Comparison of ENCODE assay signal across 11 cellular contexts in genomic region chr12:47714823-47715386, GRCh38. TPM values are rescaled to one million over a fixed set of nuclear protein-coding genes. Genes with fewer than 3 reads are reported as not detected.
DNase-seq lines count a peak whose midpoint lies in the region; ATAC-seq and TF ChIP-seq lines count a peak whose summit lies in the region.
"Had no signal": no experiment of that assay in that cellular context is flagged by ENCODE, and none has a peak within 500 bp of the region (broad histone marks: within the 10 kb centered on the region; RNA-seq: fewer than 3 reads in every experiment).

No MANE protein-coding gene starts in this region.

- peaks cover 0 to 66% (median 0%) of the 10 kb centered on the region in 3 donors for H3K36me3 ChIP-seq in esophagus squamous epithelium
- peaks cover 0 to 3% (median 0%) of the 10 kb centered on the region in 4 donors for H3K36me3 ChIP-seq in stomach
- H3K36me3 ChIP-seq: tibial artery had no signal

- no peak for DNase-seq in activated CD8-positive, alpha-beta memory T cell treated with anti-CD3 and anti-CD28 coated beads, Interleukin-2, amount 10 ng/mL, durations not matched to agents 7 days and 5 days
- no peak for DNase-seq in activated CD8-positive, alpha-beta memory T cell treated with anti-CD3 and anti-CD28 coated beads for 24 hours
- DNase-seq in esophagus squamous epithelium (lab: John Stamatoyannopoulos, UW): no peak
- DNase-seq in stomach: no peak
- no peak for DNase-seq in NCI-H69 (lab: John Stamatoyannopoulos, UW)
- no peak for DNase-seq in NCI-H1694 treated with DMSO at 0.1 percent for 48 hours (lab: John Stamatoyannopoulos, UW)

- H3K9me3 Mint-ChIP-seq in activated CD8-positive, alpha-beta memory T cell treated with anti-CD3 and anti-CD28 coated beads, Interleukin-2, amount 10 ng/mL, durations not matched to agents 7 days and 5 days (ENCODE audit: low read depth): no peaks in the 10 kb centered on the region

- H3K36me3 Mint-ChIP-seq in activated CD8-positive, alpha-beta memory T cell treated with anti-CD3 and anti-CD28 coated beads, Interleukin-2, amount 10 ng/mL, durations not matched to agents 7 days and 5 days: peaks cover 2% of the 10 kb centered on the region

- no peaks in the 10 kb centered on the region for H3K27me3 Mint-ChIP-seq in activated CD8-positive, alpha-beta memory T cell treated with anti-CD3 and anti-CD28 coated beads, Interleukin-2, amount 10 ng/mL, durations not matched to agents 7 days and 5 days

- no peak for TF ChIP-seq EP300 in stomach (IDR thresholded peaks at IDR 0.05)

- H3K27me3 ChIP-seq in esophagus squamous epithelium: no peaks in the 10 kb centered on the region
- H3K27me3 ChIP-seq in stomach: no peaks in the 10 kb centered on the region
- H3K27me3 ChIP-seq: tibial artery had no signal

- intact Hi-C loops in esophagus squamous epithelium (cut with DNase I): loop anchor here (5.0 kb wide), 2 partner anchors 62 to 122 kb away; no protein-coding TSS in a partner anchor
- intact Hi-C loops in stomach (cut with DNase I; ENCODE audit: low total_unique reads): loop anchor here (5.0 to 10.0 kb wide), 3 partner anchors 50 to 130 kb away; no protein-coding TSS in a partner anchor

- peaks cover 26% of the 10 kb centered on the region for H3K4me1 Mint-ChIP-seq in activated CD8-positive, alpha-beta memory T cell treated with anti-CD3 and anti-CD28 coated beads, Interleukin-2, amount 10 ng/mL, durations not matched to agents 7 days and 5 days

- TF ChIP-seq POLR2A in esophagus squamous epithelium (IDR thresholded peaks at IDR 0.05) (no peak), stomach (IDR thresholded peaks at IDR 0.05) (no peak)

- no peak overlapping the region for H3K4me3 Mint-ChIP-seq in activated CD8-positive, alpha-beta memory T cell treated with anti-CD3 and anti-CD28 coated beads, Interleukin-2, amount 10 ng/mL, durations not matched to agents 7 days and 5 days
- H3K4me3 Mint-ChIP-seq: activated CD8-positive, alpha-beta T cell treated with anti-CD3 and anti-CD28 coated beads, Interleukin-2, amount 10 ng/mL, durations not matched to agents 7 days and 5 days had no signal

- H3K4me1 ChIP-seq in esophagus squamous epithelium (peaks cover 26 to 51% (median 41%) of the 10 kb centered on the region in 3 donors), stomach (peaks cover 26 to 40% (median 34%) of the 10 kb centered on the region in 4 donors)

- peak overlapping the region; percentile 44 for H3K27ac Mint-ChIP-seq in activated CD8-positive, alpha-beta memory T cell treated with anti-CD3 and anti-CD28 coated beads, Interleukin-2, amount 10 ng/mL, durations not matched to agents 7 days and 5 days

- ATAC-seq in activated CD8-positive, alpha-beta memory T cell treated with anti-CD3 and anti-CD28 coated beads, Interleukin-2, amount 10 ng/mL, durations not matched to agents 7 days and 5 days: peak; percentile 4
- ATAC-seq in HG02885 (IDR thresholded peaks at IDR 0.05; ENCODE audit: poor library complexity, unreplicated experiment) (peak; percentile 25), HG03342 (IDR thresholded peaks at IDR 0.05; ENCODE audit: unreplicated experiment) (no peak)

- CTCF ChIA-PET in activated CD8-positive, alpha-beta memory T cell treated with anti-CD3 and anti-CD28 coated beads, Interleukin-2, amount 10 ng/mL, durations not matched to agents 7 days and 5 days (lab: Charles Lee): interaction anchor here (0.7 to 24.5 kb wide), 19 partner anchors 7 to 451 kb away, joined by 3 to 443 read pairs (median 7); partner anchors contain the start of genes ENDOU, RAPGEF3, SLC48A1 and TMEM106C

- H3K27ac ChIP-seq in esophagus squamous epithelium: peak overlapping the region in 3 of 4 donors; percentile 86 to 89 (median 89)
- H3K27ac ChIP-seq in stomach: peak overlapping the region in 3 of 5 donors; percentile 38 to 86 (median 83)

- WGBS in esophagus squamous epithelium, 2 donors: 30 to 39% methylated on average over 5 of the region's 5 CpGs
- 37 to 40% (median 40%) methylated on average over 5 of the region's 5 CpGs for WGBS in stomach, 5 donors

- H3K4me3 ChIP-seq in esophagus squamous epithelium (no peak overlapping the region), stomach (no peak overlapping the region)

- H3K9me3 ChIP-seq in esophagus squamous epithelium (no peaks in the 10 kb centered on the region), stomach (no peaks in the 10 kb centered on the region)
- H3K9me3 ChIP-seq: tibial artery had no signal

- TF ChIP-seq CTCF in esophagus squamous epithelium (IDR thresholded peaks at IDR 0.05) (no peak), stomach (IDR thresholded peaks at IDR 0.05) (no peak)

RNA-seq across cellular contexts. Expression of gene RPAP3, which starts 9.1 kb away (rescaled TPM):
- 10 to 100 TPM; 41.3 to 51.4 TPM for total RNA-seq in activated CD8-positive, alpha-beta memory T cell treated with anti-CD3 and anti-CD28 coated beads, Interleukin-2, amount 10 ng/mL, durations not matched to agents 7 days and 5 days
- total RNA-seq in esophagus squamous epithelium: 10 to 100 TPM in 3 of 4 donors, 1 to 10 TPM in 1; 7.7 to 20.3 (median 17.7) TPM
- total RNA-seq in stomach: 10 to 100 TPM in 4 of 5 donors, 1 to 10 TPM in 1; 3.5 to 47.4 (median 17.3) TPM
- 10 to 100 TPM in 1 of 3 donors, 1 to 10 TPM in 2; 7.9 to 10.8 (median 8.5) TPM for polyA plus RNA-seq in stomach

RNA-seq across cellular contexts. Expression of gene ENDOU, which starts 10.4 kb away (rescaled TPM):
- not detected for total RNA-seq in activated CD8-positive, alpha-beta memory T cell treated with anti-CD3 and anti-CD28 coated beads, Interleukin-2, amount 10 ng/mL, durations not matched to agents 7 days and 5 days
- total RNA-seq in esophagus squamous epithelium (100 to 1,000 TPM in 1 of 4 donors, 10 to 100 TPM in 3; 39.8 to 112 (median 46.3) TPM), stomach (1 to 10 TPM in 1 of 5 donors, not detected in 4; 1.8 TPM)
- polyA plus RNA-seq in stomach: 1 to 10 TPM in 1 of 3 donors, not detected in 2; 7.6 TPM
- total RNA-seq: A172; activated CD8-positive, alpha-beta T cell treated with anti-CD3 and anti-CD28 coated beads, Interleukin-2, amount 10 ng/mL, durations not matched to agents 7 days and 5 days had no signal

RNA-seq across cellular contexts. Expression of gene RAPGEF3, which starts 43.8 kb away (rescaled TPM):
- 1 to 10 TPM; 1.5 to 1.9 TPM for total RNA-seq in activated CD8-positive, alpha-beta memory T cell treated with anti-CD3 and anti-CD28 coated beads, Interleukin-2, amount 10 ng/mL, durations not matched to agents 7 days and 5 days
- total RNA-seq in esophagus squamous epithelium (10 to 100 TPM; 12.9 to 39.3 (median 22.5) TPM), stomach (100 to 1,000 TPM in 1 of 5 donors, 10 to 100 TPM in 4; 15.9 to 114 (median 25.0) TPM)
- 10 to 100 TPM; 21.2 to 33.1 (median 22.9) TPM for polyA plus RNA-seq in stomach

RNA-seq across cellular contexts. Expression of gene SLC48A1, which starts 58.1 kb away (rescaled TPM):
- 10 to 100 TPM; 13.9 to 18.5 TPM for total RNA-seq in activated CD8-positive, alpha-beta memory T cell treated with anti-CD3 and anti-CD28 coated beads, Interleukin-2, amount 10 ng/mL, durations not matched to agents 7 days and 5 days
- 10 to 100 TPM; 18.9 to 35.4 (median 25.4) TPM for total RNA-seq in esophagus squamous epithelium
- total RNA-seq in stomach: 10 to 100 TPM in 3 of 5 donors, 1 to 10 TPM in 2; 2.3 to 29.0 (median 18.1) TPM
- 10 to 100 TPM in 1 of 3 donors, 1 to 10 TPM in 2; 6.3 to 18.2 (median 9.4) TPM for polyA plus RNA-seq in stomach

Comparison
In these comparisons a context has a peak if more than half of its experiments do, and no peak if none do; other contexts are left out.
1. RNA of gene ENDOU, which starts 10.4 kb away (total RNA-seq): 39.8 to 112 TPM in esophagus squamous epithelium; not detected in activated CD8-positive, alpha-beta memory T cell treated with anti-CD3 and anti-CD28 coated beads, Interleukin-2, amount 10 ng/mL, durations not matched to agents 7 days and 5 days and 1.8 TPM in stomach; every median in the first group is over 10 times any median in the second.
2. RNA of gene RAPGEF3, which starts 43.8 kb away (total RNA-seq): 12.9 to 39.3 TPM in esophagus squamous epithelium and 15.9 to 114 TPM in stomach; 1.5 to 1.9 TPM in activated CD8-positive, alpha-beta memory T cell treated with anti-CD3 and anti-CD28 coated beads, Interleukin-2, amount 10 ng/mL, durations not matched to agents 7 days and 5 days; every median in the first group is over 4 times any median in the second.